Comparison of ENCODE assay signal across 18 cellular contexts in genomic region chr20:59823456-59823855, GRCh38.
DNase-seq lines count a peak whose midpoint lies in the region; ATAC-seq and TF ChIP-seq lines count a peak whose summit lies in the region.
"Had no signal": no experiment of that assay in that cellular context is flagged by ENCODE, and none has a peak within 500 bp of the region (broad histone marks: within the 10 kb centered on the region; RNA-seq: fewer than 3 reads in every experiment).

No MANE protein-coding gene starts in this region.

- no peak for DNase-seq in neural crest cell (ENCODE audit: low read depth, low spot score)
- peak; percentile 14 for DNase-seq in testis
- no peak for DNase-seq in NCI-H128 (lab: John Stamatoyannopoulos, UW; ENCODE audit: unreplicated experiment)
- DNase-seq in NCI-H510A treated with DMSO at 0.1 percent for 48 hours (lab: John Stamatoyannopoulos, UW) = no peak
- DNase-seq in NCI-H524 treated with DMSO at 0.1 percent for 48 hours (lab: John Stamatoyannopoulos, UW) = no peak
- DNase-seq: CD8-positive, alpha-beta T cell; COR-L47; DMS153; DMS79 treated with DMSO at 0.1 percent for 48 hours; EL; GOT3; HCEC 1CT; HFFc6 had no signal

- H3K36me3 Mint-ChIP-seq in neural crest cell (ENCODE audit: low read depth) = no peaks in the 10 kb centered on the region
- H3K36me3 Mint-ChIP-seq: CD14-positive monocyte; CD8-positive, alpha-beta T cell had no signal

- H3K27ac Mint-ChIP-seq in neural crest cell (ENCODE audit: unreplicated experiment) = peak overlapping the region; percentile 43
- H3K27ac Mint-ChIP-seq: CD14-positive monocyte; CD8-positive, alpha-beta T cell; HFFc6 had no signal

- H3K27me3 ChIP-seq in layer of hippocampus (ENCODE audit: control insufficient read depth, insufficient read depth, low read length) (no peaks in the 10 kb centered on the region), testis (no peaks in the 10 kb centered on the region)

- intact Hi-C loops in testis (cut with DNase I; ENCODE audit: low total_unique reads) = no loop called here

- no peaks in the 10 kb centered on the region for H3K9me3 Mint-ChIP-seq in neural crest cell
- H3K9me3 Mint-ChIP-seq: CD8-positive, alpha-beta T cell had no signal

- TF ChIP-seq CTCF in neural crest cell (conservative IDR thresholded peaks at IDR 0.05) (no peak), testis (IDR thresholded peaks at IDR 0.05) (no peak)

- no peaks in the 10 kb centered on the region for H3K27me3 Mint-ChIP-seq in neural crest cell (ENCODE audit: low read depth)

- H3K9me3 ChIP-seq in testis = no peaks in the 10 kb centered on the region
- H3K9me3 ChIP-seq: A549 had no signal

- no peak for TF ChIP-seq POLR2A in testis (IDR thresholded peaks at IDR 0.05)

- no peaks in the 10 kb centered on the region for H3K4me1 ChIP-seq in testis
- H3K4me1 ChIP-seq: A549 had no signal

- H3K4me1 Mint-ChIP-seq in neural crest cell = peaks cover 13% of the 10 kb centered on the region
- H3K4me1 Mint-ChIP-seq: CD14-positive monocyte had no signal

- no peak overlapping the region for H3K4me3 ChIP-seq in testis
- H3K4me3 ChIP-seq: A549 had no signal

- ATAC-seq in HG02763 (IDR thresholded peaks at IDR 0.05; ENCODE audit: unreplicated experiment) = no peak
- ATAC-seq: A549; CD8-positive, alpha-beta T cell had no signal

- H3K4me3 Mint-ChIP-seq in neural crest cell = no peak overlapping the region
- H3K4me3 Mint-ChIP-seq: CD14-positive monocyte; CD8-positive, alpha-beta T cell; HFFc6 had no signal

- 22 to 34% methylated on average over 2 of the region's 2 CpGs for WGBS in testis, 2 donors

- peak overlapping the region; percentile 56 for H3K27ac ChIP-seq in cingulate gyrus (ENCODE audit: low read depth, low read length)
- peak overlapping the region; percentile 43 for H3K27ac ChIP-seq in layer of hippocampus (ENCODE audit: low read depth, low read length)
- H3K27ac ChIP-seq in testis = no peak overlapping the region
- H3K27ac ChIP-seq: A549 had no signal

- no peaks in the 10 kb centered on the region for H3K36me3 ChIP-seq in testis (ENCODE audit: low read depth, missing control alignments)

Comparison
In these comparisons a context has a peak if more than half of its experiments do, and no peak if none do; other contexts are left out.
1. H3K27ac ChIP-seq: peak in cingulate gyrus (single experiment) and layer of hippocampus (single experiment); none in testis (0 of 2).